11 cellular contexts compared by ENCODE assay signal in the genomic region with DNA sequence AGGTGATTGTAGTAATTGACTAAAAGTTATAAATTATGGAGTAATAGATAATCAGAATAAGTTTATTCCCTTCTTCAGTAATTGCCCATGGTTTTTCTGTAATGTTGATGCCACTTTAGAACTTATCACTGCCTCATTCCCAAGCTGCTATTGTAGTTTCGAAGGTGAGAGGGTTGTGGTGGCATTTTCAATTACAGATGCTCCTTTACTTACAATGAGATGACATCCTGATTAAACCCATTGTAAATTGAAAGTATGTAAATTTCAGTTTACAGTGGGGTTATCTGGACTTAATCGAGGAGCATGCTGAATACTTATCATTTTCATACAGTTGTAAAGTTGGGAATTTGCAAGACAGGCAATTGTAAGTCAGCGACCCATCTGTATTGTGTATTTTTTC. TPM values are rescaled to one million over a fixed set of nuclear protein-coding genes. Genes with fewer than 3 reads are reported as not detected.
DNase-seq lines count a peak whose midpoint lies in the region; ATAC-seq and TF ChIP-seq lines count a peak whose summit lies in the region.
"Had no signal": no experiment of that assay in that cellular context is flagged by ENCODE, and none has a peak within 500 bp of the region (broad histone marks: within the 10 kb centered on the region; RNA-seq: fewer than 3 reads in every experiment).

No MANE protein-coding gene starts in this region.

- no peak for ATAC-seq in activated CD8-positive, alpha-beta memory T cell treated with anti-CD3 and anti-CD28 coated beads, Interleukin-2, amount 10 ng/mL, durations not matched to agents 7 days and 5 days
- ATAC-seq in activated CD8-positive, alpha-beta T cell treated with anti-CD3 and anti-CD28 coated beads, Interleukin-2, amount 10 ng/mL, durations not matched to agents 7 days and 5 days = no peak
- no peak for ATAC-seq in stimulated activated naive B cell treated with anti-CD40 and anti-IgM and Interleukin-4, amounts not matched to agents 10 μg/mL and 1 μg/mL and 100 μg/mL, for 72 hours (replicated peaks)
- no peak for ATAC-seq in GM18505 (IDR thresholded peaks at IDR 0.05; ENCODE audit: unreplicated experiment)

- CTCF ChIA-PET in activated CD8-positive, alpha-beta memory T cell treated with anti-CD3 and anti-CD28 coated beads, Interleukin-2, amount 10 ng/mL, durations not matched to agents 7 days and 5 days (lab: Charles Lee) = interaction anchor here (0.6 to 2.3 kb wide), 5 partner anchors 9 to 41 kb away, joined by 3 to 8 read pairs (median 3); no protein-coding TSS in a partner anchor
- CTCF ChIA-PET in activated CD8-positive, alpha-beta T cell treated with anti-CD3 and anti-CD28 coated beads, Interleukin-2, amount 10 ng/mL, durations not matched to agents 7 days and 5 days (lab: Charles Lee) = interaction anchor here (0.7 to 6.8 kb wide), 9 partner anchors 10 to 42 kb away, joined by 3 to 54 read pairs (median 6); partner anchors contain the start of gene ANKRD12

- POLR2A ChIA-PET in activated CD8-positive, alpha-beta T cell treated with anti-CD3 and anti-CD28 coated beads, Interleukin-2, amount 10 ng/mL, durations not matched to agents 7 days and 5 days (lab: Charles Lee) = interaction anchor here (1.3 to 11.8 kb wide), 5 partner anchors 10 to 34 kb away, joined by 3 to 230 read pairs (median 107); partner anchors contain the start of gene ANKRD12

- peak overlapping the region; percentile 97; the same call in 1 of the 2 replicates for H3K9ac ChIP-seq in iPS-20b (ENCODE audit: low read depth, low read length)

- H3K27ac ChIP-seq in iPS-20b (ENCODE audit: low read length) = no peak overlapping the region

- H3K27me3 ChIP-seq in iPS-20b (ENCODE audit: insufficient read depth, low read length) = no peaks in the 10 kb centered on the region
- H3K27me3 ChIP-seq: BE2C, uterus had no signal

- peak overlapping the region; percentile 97 for H3K27ac Mint-ChIP-seq in activated CD8-positive, alpha-beta memory T cell treated with anti-CD3 and anti-CD28 coated beads, Interleukin-2, amount 10 ng/mL, durations not matched to agents 7 days and 5 days
- peak overlapping the region; percentile 51 for H3K27ac Mint-ChIP-seq in activated CD8-positive, alpha-beta T cell treated with anti-CD3 and anti-CD28 coated beads, Interleukin-2, amount 10 ng/mL, durations not matched to agents 7 days and 5 days
- no peak overlapping the region for H3K27ac Mint-ChIP-seq in stimulated activated naive B cell treated with anti-CD40 and anti-IgM and Interleukin-4, amounts not matched to agents 10 μg/mL and 1 μg/mL and 100 μg/mL, for 72 hours

- peak overlapping the region; percentile 83 for H3K4me3 ChIP-seq in iPS-20b (ENCODE audit: low read length)
- H3K4me3 ChIP-seq in lower leg skin (ENCODE audit: low read depth, poor library complexity, severe bottlenecking) = no peak overlapping the region

- H3K36me3 ChIP-seq in iPS-20b (ENCODE audit: insufficient read depth, low read depth, low read length) = peaks cover 20% of the 10 kb centered on the region; the same call in 1 of the 2 replicates
- H3K36me3 ChIP-seq: BE2C, uterus had no signal

- TF ChIP-seq POLR2A in GM18505 (IDR thresholded peaks at IDR 0.05; ENCODE audit: borderline replicate concordance, extremely low read depth, insufficient read depth, insufficient read length) (no peak), lower leg skin (IDR thresholded peaks at IDR 0.05) (no peak)

- peaks cover 59% of the 10 kb centered on the region for H3K36me3 Mint-ChIP-seq in activated CD8-positive, alpha-beta memory T cell treated with anti-CD3 and anti-CD28 coated beads, Interleukin-2, amount 10 ng/mL, durations not matched to agents 7 days and 5 days
- H3K36me3 Mint-ChIP-seq in activated CD8-positive, alpha-beta T cell treated with anti-CD3 and anti-CD28 coated beads, Interleukin-2, amount 10 ng/mL, durations not matched to agents 7 days and 5 days (ENCODE audit: low read depth) = peaks cover 72% of the 10 kb centered on the region
- peaks cover 26 to 38% of the 10 kb centered on the region in 2 donors for H3K36me3 Mint-ChIP-seq in stimulated activated naive B cell treated with anti-CD40 and anti-IgM and Interleukin-4, amounts not matched to agents 10 μg/mL and 1 μg/mL and 100 μg/mL, for 72 hours

- DNase-seq in activated CD8-positive, alpha-beta memory T cell treated with anti-CD3 and anti-CD28 coated beads, Interleukin-2, amount 10 ng/mL, durations not matched to agents 7 days and 5 days = no peak
- no peak for DNase-seq in activated CD8-positive, alpha-beta memory T cell treated with anti-CD3 and anti-CD28 coated beads for 24 hours
- DNase-seq in activated CD8-positive, alpha-beta T cell treated with anti-CD3 and anti-CD28 coated beads, Interleukin-2, amount 10 ng/mL, durations not matched to agents 7 days and 5 days = no peak
- DNase-seq in stimulated activated naive B cell treated with anti-CD40 and anti-IgM and Interleukin-4, amounts not matched to agents 10 μg/mL and 1 μg/mL and 100 μg/mL, for 72 hours = no peak
- no peak for DNase-seq in GM19238 (ENCODE audit: insufficient read length, low spot score)
- no peak for DNase-seq in lower leg skin (ENCODE audit: low spot score in 2 of 2)
- DNase-seq: BE2C, retina, uterus had no signal

- H3K4me1 ChIP-seq in iPS-20b (ENCODE audit: insufficient read depth, low read length) = peaks cover 64% of the 10 kb centered on the region
- H3K4me1 ChIP-seq: BE2C had no signal

- H3K9me3 ChIP-seq in iPS-20b (ENCODE audit: insufficient read depth, low read depth, low read length) = no peaks in the 10 kb centered on the region
- H3K9me3 ChIP-seq: BE2C, uterus had no signal

- TF ChIP-seq CTCF in lower leg skin (IDR thresholded peaks at IDR 0.05) = no peak

- H3K27me3 Mint-ChIP-seq in activated CD8-positive, alpha-beta memory T cell treated with anti-CD3 and anti-CD28 coated beads, Interleukin-2, amount 10 ng/mL, durations not matched to agents 7 days and 5 days = no peaks in the 10 kb centered on the region
- H3K27me3 Mint-ChIP-seq in activated CD8-positive, alpha-beta T cell treated with anti-CD3 and anti-CD28 coated beads, Interleukin-2, amount 10 ng/mL, durations not matched to agents 7 days and 5 days (ENCODE audit: low read depth) = no peaks in the 10 kb centered on the region
- H3K27me3 Mint-ChIP-seq in stimulated activated naive B cell treated with anti-CD40 and anti-IgM and Interleukin-4, amounts not matched to agents 10 μg/mL and 1 μg/mL and 100 μg/mL, for 72 hours = no peaks in the 10 kb centered on the region

- H3K9me3 Mint-ChIP-seq in activated CD8-positive, alpha-beta memory T cell treated with anti-CD3 and anti-CD28 coated beads, Interleukin-2, amount 10 ng/mL, durations not matched to agents 7 days and 5 days (ENCODE audit: low read depth) = no peaks in the 10 kb centered on the region
- no peaks in the 10 kb centered on the region for H3K9me3 Mint-ChIP-seq in activated CD8-positive, alpha-beta T cell treated with anti-CD3 and anti-CD28 coated beads, Interleukin-2, amount 10 ng/mL, durations not matched to agents 7 days and 5 days (ENCODE audit: insufficient read depth)
- H3K9me3 Mint-ChIP-seq in stimulated activated naive B cell treated with anti-CD40 and anti-IgM and Interleukin-4, amounts not matched to agents 10 μg/mL and 1 μg/mL and 100 μg/mL, for 72 hours = no peaks in the 10 kb centered on the region

- peaks cover 65% of the 10 kb centered on the region for H3K4me1 Mint-ChIP-seq in activated CD8-positive, alpha-beta memory T cell treated with anti-CD3 and anti-CD28 coated beads, Interleukin-2, amount 10 ng/mL, durations not matched to agents 7 days and 5 days
- peaks cover 72% of the 10 kb centered on the region for H3K4me1 Mint-ChIP-seq in activated CD8-positive, alpha-beta T cell treated with anti-CD3 and anti-CD28 coated beads, Interleukin-2, amount 10 ng/mL, durations not matched to agents 7 days and 5 days (ENCODE audit: low read depth)
- peaks cover 40 to 67% of the 10 kb centered on the region in 2 donors for H3K4me1 Mint-ChIP-seq in stimulated activated naive B cell treated with anti-CD40 and anti-IgM and Interleukin-4, amounts not matched to agents 10 μg/mL and 1 μg/mL and 100 μg/mL, for 72 hours

- peak overlapping the region; percentile 88 for H3K4me3 Mint-ChIP-seq in activated CD8-positive, alpha-beta memory T cell treated with anti-CD3 and anti-CD28 coated beads, Interleukin-2, amount 10 ng/mL, durations not matched to agents 7 days and 5 days
- H3K4me3 Mint-ChIP-seq in activated CD8-positive, alpha-beta T cell treated with anti-CD3 and anti-CD28 coated beads, Interleukin-2, amount 10 ng/mL, durations not matched to agents 7 days and 5 days = peak overlapping the region; percentile 89
- H3K4me3 Mint-ChIP-seq in stimulated activated naive B cell treated with anti-CD40 and anti-IgM and Interleukin-4, amounts not matched to agents 10 μg/mL and 1 μg/mL and 100 μg/mL, for 72 hours = peak overlapping the region; percentile 92 to 99

- 39 to 53% methylated on average over 3 of the region's 3 CpGs for WGBS in lower leg skin, 2 donors

- intact Hi-C loops in lower leg skin (cut with DNase I; ENCODE audit: low total_unique reads) = no loop called here

RNA-seq across cellular contexts. Expression of gene NDUFV2, which starts 2.9 kb away (rescaled TPM):
- 100 to 1,000 TPM; 222 to 302 TPM for total RNA-seq in activated CD8-positive, alpha-beta memory T cell treated with anti-CD3 and anti-CD28 coated beads, Interleukin-2, amount 10 ng/mL, durations not matched to agents 7 days and 5 days
- total RNA-seq in activated CD8-positive, alpha-beta T cell treated with anti-CD3 and anti-CD28 coated beads, Interleukin-2, amount 10 ng/mL, durations not matched to agents 7 days and 5 days = 100 to 1,000 TPM; 200 to 206 TPM
- 100 to 1,000 TPM in 3 of 4 donors, 10 to 100 TPM in 1; 84.9 to 111 (median 108) TPM for total RNA-seq in lower leg skin

RNA-seq across cellular contexts. Expression of gene ANKRD12, which starts 31.2 kb away (rescaled TPM):
- 10 to 100 TPM; 67.5 to 76.9 TPM for total RNA-seq in activated CD8-positive, alpha-beta memory T cell treated with anti-CD3 and anti-CD28 coated beads, Interleukin-2, amount 10 ng/mL, durations not matched to agents 7 days and 5 days
- total RNA-seq in activated CD8-positive, alpha-beta T cell treated with anti-CD3 and anti-CD28 coated beads, Interleukin-2, amount 10 ng/mL, durations not matched to agents 7 days and 5 days = 10 to 100 TPM; 60.8 to 68.9 TPM
- total RNA-seq in lower leg skin = 10 to 100 TPM; 49.8 to 68.4 (median 54.1) TPM
